Comparison of ENCODE assay signal across 8 cellular contexts in the genomic region with DNA sequence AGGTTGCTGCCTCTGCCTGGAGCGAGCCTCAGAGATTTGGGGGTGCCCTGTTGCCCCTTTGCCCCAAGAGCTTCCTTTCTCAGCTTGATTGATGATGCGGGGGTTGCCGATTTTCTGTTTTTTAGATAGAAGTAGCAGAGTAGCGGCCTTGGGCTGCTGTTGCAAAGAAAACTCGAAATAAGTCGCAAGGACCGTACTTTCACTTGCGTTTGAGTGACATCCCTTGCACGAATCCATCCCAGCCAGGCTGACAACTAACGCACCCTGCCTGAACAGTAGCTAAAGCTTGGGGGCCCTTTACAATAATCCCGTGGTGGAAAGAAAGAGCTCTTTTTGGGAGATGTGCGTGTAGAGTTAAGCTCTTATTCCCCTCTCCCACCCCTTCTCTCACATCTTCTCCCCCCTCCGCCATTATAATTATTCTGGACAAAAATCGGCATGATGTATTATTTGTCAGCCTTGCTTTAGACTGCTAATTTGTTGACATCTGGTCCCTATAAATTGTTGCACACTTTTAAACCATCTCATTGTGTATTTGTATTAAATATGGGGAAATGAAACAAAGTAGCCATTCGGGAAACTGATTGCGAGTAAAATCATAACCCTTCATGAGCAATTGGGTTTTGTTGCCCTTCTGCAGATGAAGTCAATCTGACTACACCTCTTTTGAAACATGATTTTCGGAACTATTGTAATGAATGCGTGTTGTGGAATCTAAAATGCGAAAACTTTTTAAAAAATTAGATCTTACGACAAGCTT. TPM values are rescaled to one million over a fixed set of nuclear protein-coding genes. Genes with fewer than 3 reads are reported as not detected.
DNase-seq lines count a peak whose midpoint lies in the region; ATAC-seq and TF ChIP-seq lines count a peak whose summit lies in the region.

No MANE protein-coding gene starts in this region.

- DNase-seq in GM10266 (ENCODE audit: extremely low spot score) (peak; percentile 32), activated T-cell treated with anti-CD3 and anti-CD28 coated beads for 24 hours (ENCODE audit: low read depth) (peak; percentile 33), fibroblast of mammary gland (ENCODE audit: low read depth) (peak; percentile 29), neuronal stem cell (ENCODE audit: low spot score) (peak; percentile 14)

- H3K14ac ChIP-seq in neuronal stem cell (ENCODE audit: low read length): peak overlapping the region; percentile 2

- H3K23ac ChIP-seq in neuronal stem cell (ENCODE audit: low read depth, low read length, poor library complexity): peak overlapping the region; percentile 92

- H3K4ac ChIP-seq in neuronal stem cell (ENCODE audit: low read length): no peak overlapping the region

- H3K36me3 ChIP-seq in KOPT-K1 (ENCODE audit: insufficient read depth, low read length) (peaks cover 7% of the 10 kb centered on the region; the same call in 1 of the 2 replicates), neuronal stem cell (replicated peaks in 1 of 2; ENCODE audit: control insufficient read depth in 2 of 2, insufficient read depth in 2 of 2, low read length in 2 of 2) (peaks cover 4 to 14% of the 10 kb centered on the region in 2 donors), urinary bladder (ENCODE audit: insufficient read depth) (no peaks in the 10 kb centered on the region)

- H3K9ac ChIP-seq in neuronal stem cell (ENCODE audit: low read depth, low read length, poor library complexity): peak overlapping the region; percentile 88

- H4K91ac ChIP-seq in neuronal stem cell (ENCODE audit: low read depth, low read length, poor library complexity): no peak overlapping the region

- WGBS in neuronal stem cell (ENCODE audit: extremely low coverage in 2 of 2, insufficient read length in 2 of 2, insufficient replicate concordance in 1 of 2), 2 donors: no CpG with 5 or more reads among the region's 20 CpGs
- 11% methylated on average over 20 of the region's 20 CpGs for WGBS in urinary bladder

- peak overlapping the region; percentile 30 for H2BK5ac ChIP-seq in neuronal stem cell (ENCODE audit: low read length)

- H3K27me3 ChIP-seq in neuronal stem cell (ENCODE audit: control insufficient read depth in 3 of 3, insufficient read depth in 3 of 3, low read depth in 1 of 3, low read length in 3 of 3): no peaks in the 10 kb centered on the region

- no peak overlapping the region for H2BK15ac ChIP-seq in neuronal stem cell (ENCODE audit: low read length)

- H3K4me3 ChIP-seq in fibroblast of mammary gland (ENCODE audit: control insufficient read depth, low read depth, low read length) (peak overlapping the region; percentile 91), neuronal stem cell (ENCODE audit: low read length in 2 of 2) (peak overlapping the region; percentile 58 to 97), urinary bladder (ENCODE audit: low read depth, low read length) (peak overlapping the region; percentile 99)

- H3K4me2 ChIP-seq in neuronal stem cell (ENCODE audit: insufficient read depth, low read length, poor library complexity, severe bottlenecking): peak overlapping the region; percentile 50

- H3K4me1 ChIP-seq in neuronal stem cell (ENCODE audit: control insufficient read depth in 2 of 2, insufficient read depth in 1 of 2, low read depth in 1 of 2, low read length in 2 of 2) (peaks cover 6 to 9% of the 10 kb centered on the region in 2 donors), urinary bladder (ENCODE audit: insufficient read depth) (no peaks in the 10 kb centered on the region)

- H3K79me1 ChIP-seq in neuronal stem cell (ENCODE audit: low read depth, low read length): no peaks in the 10 kb centered on the region

- H2AK5ac ChIP-seq in neuronal stem cell (ENCODE audit: low read depth, low read length): no peak overlapping the region

- H2AFZ ChIP-seq in neuronal stem cell (ENCODE audit: low read length): peak overlapping the region; percentile 83

- TF ChIP-seq CTCF in GM10266 (IDR thresholded peaks at IDR 0.05; ENCODE audit: control insufficient read depth, insufficient read depth, low read depth, missing control alignments) (no peak), fibroblast of mammary gland (conservative IDR thresholded peaks at IDR 0.05; ENCODE audit: control insufficient read depth, insufficient read depth, low read depth, low read length) (no peak)

- H3K9me3 ChIP-seq in KOPT-K1 (ENCODE audit: insufficient read depth, low read length, poor library complexity, severe bottlenecking) (no peaks in the 10 kb centered on the region), neuronal stem cell (replicated peaks in 1 of 2; ENCODE audit: control insufficient read depth in 2 of 2, insufficient read depth in 1 of 2, low read depth in 1 of 2, low read length in 2 of 2) (peaks cover 2 to 4% of the 10 kb centered on the region in 2 donors)

- H2BK120ac ChIP-seq in neuronal stem cell (ENCODE audit: low read depth, low read length): no peak overlapping the region

- no peak overlapping the region for H4K8ac ChIP-seq in neuronal stem cell (ENCODE audit: low read depth, low read length)

- peak overlapping the region; percentile 83 for H3K27ac ChIP-seq in KOPT-K1 (ENCODE audit: low read depth, low read length, poor library complexity, severe bottlenecking)
- no peak overlapping the region for H3K27ac ChIP-seq in neuronal stem cell (replicated peaks; ENCODE audit: low read length)
- peak overlapping the region; percentile 79 for H3K27ac ChIP-seq in urinary bladder (ENCODE audit: low read depth)

- ATAC-seq in GM21737 (IDR thresholded peaks at IDR 0.05; ENCODE audit: unreplicated experiment): peak; percentile 29
- ATAC-seq in esophagus mucosa: no peak

- peak overlapping the region; percentile 94 for H3K18ac ChIP-seq in neuronal stem cell (ENCODE audit: low read length)

- H2BK12ac ChIP-seq in neuronal stem cell (ENCODE audit: low read length): no peak overlapping the region

RNA-seq across cellular contexts. Expression of a gene that starts 0.9 kb away (rescaled TPM):
- polyA plus RNA-seq in neuronal stem cell (2013, experiment 1 of 2): 92.1 TPM
- 91.9 TPM for polyA plus RNA-seq in neuronal stem cell (2013, experiment 2 of 2)
- total RNA-seq in urinary bladder (44.6 TPM), esophagus mucosa (63.0 TPM)
- 39.5 TPM for polyA plus RNA-seq in urinary bladder

RNA-seq across cellular contexts. Expression of a gene that starts 52.4 kb away (rescaled TPM):
- polyA plus RNA-seq in neuronal stem cell (2013, experiment 1 of 2): 7.4 TPM
- 8.0 TPM for polyA plus RNA-seq in neuronal stem cell (2013, experiment 2 of 2)
- 41.2 TPM for total RNA-seq in urinary bladder
- 34.8 TPM for polyA plus RNA-seq in urinary bladder
- total RNA-seq in esophagus mucosa: 26.3 TPM
